In the genomic region with DNA sequence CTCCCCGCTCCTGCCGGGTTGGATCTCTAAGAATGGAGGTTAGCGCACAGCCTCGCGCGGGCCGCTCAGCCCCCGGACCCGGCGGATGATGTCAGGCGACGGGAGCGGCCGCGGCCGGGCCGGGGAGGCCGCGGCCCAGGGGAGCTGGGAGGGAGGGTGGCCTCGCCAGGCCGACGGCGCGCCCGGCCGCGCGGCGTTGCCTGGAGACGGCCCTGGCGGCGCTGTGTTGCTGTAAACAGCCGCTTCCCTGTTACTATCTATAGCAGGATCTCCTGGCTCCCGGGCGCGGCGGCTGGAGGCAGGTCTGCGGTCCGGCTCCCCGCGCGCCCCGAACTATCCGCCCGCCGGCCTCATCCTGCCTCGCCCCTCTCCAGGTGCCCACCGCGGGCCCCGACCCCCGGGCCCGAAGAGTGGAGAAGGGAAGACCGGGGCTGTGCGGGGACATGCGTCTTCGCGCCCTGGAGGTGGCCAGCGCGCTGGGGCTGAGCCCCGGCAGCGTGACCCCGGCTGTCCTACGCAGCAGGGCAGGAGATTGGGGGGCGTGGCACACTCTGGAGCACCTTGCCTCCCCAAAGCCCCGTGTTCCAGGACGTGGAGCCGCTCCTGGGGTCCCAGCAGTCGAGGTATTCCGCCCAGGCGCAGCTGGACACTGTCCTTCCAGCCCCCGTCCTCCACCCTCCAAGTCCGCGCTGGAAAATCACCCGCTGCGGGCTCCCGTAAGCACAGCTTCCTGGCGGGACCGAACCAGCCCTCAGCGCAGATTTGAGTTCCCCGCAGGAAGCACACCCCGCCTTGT, we compare ENCODE assay signal across 1 cellular context.
A peak's percentile ranks its signal among the peaks of the same experiment; 100 is the strongest.
TF ChIP-seq lines count a peak whose summit lies in the region.

No MANE protein-coding gene starts in this region.

TF ChIP-seq in HepG2, 621 proteins besides CTCF, POLR2A, EP300 and RAD21 (continued from another document and continues in another):
- no peak for TF ChIP-seq PITX1 (CRISPR knock-in tag; IDR thresholded peaks at IDR 0.05)
- TF ChIP-seq, protein P1, sequence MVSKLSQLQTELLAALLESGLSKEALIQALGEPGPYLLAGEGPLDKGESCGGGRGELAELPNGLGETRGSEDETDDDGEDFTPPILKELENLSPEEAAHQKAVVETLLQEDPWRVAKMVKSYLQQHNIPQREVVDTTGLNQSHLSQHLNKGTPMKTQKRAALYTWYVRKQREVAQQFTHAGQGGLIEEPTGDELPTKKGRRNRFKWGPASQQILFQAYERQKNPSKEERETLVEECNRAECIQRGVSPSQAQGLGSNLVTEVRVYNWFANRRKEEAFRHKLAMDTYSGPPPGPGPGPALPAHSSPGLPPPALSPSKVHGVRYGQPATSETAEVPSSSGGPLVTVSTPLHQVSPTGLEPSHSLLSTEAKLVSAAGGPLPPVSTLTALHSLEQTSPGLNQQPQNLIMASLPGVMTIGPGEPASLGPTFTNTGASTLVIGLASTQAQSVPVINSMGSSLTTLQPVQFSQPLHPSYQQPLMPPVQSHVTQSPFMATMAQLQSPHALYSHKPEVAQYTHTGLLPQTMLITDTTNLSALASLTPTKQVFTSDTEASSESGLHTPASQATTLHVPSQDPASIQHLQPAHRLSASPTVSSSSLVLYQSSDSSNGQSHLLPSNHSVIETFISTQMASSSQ (IDR thresholded peaks at IDR 0.05; ENCODE audit: low read depth): no peak
- TF ChIP-seq, protein P1 (CRISPR knock-in tag; IDR thresholded peaks at IDR 0.05; ENCODE audit: borderline replicate concordance): no peak
- TF ChIP-seq ZNF367 (CRISPR knock-in tag; IDR thresholded peaks at IDR 0.05; ENCODE audit: borderline replicate concordance): no peak
- no peak for TF ChIP-seq DMTF1 (CRISPR knock-in tag; IDR thresholded peaks at IDR 0.05)
- no peak for TF ChIP-seq E2F1 (CRISPR knock-in tag; IDR thresholded peaks at IDR 0.05)
- peak; percentile 34 for TF ChIP-seq RBM39 (IDR thresholded peaks at IDR 0.05; ENCODE audit: low read depth, low read length, poor library complexity, severe bottlenecking)
- TF ChIP-seq, protein P2, sequence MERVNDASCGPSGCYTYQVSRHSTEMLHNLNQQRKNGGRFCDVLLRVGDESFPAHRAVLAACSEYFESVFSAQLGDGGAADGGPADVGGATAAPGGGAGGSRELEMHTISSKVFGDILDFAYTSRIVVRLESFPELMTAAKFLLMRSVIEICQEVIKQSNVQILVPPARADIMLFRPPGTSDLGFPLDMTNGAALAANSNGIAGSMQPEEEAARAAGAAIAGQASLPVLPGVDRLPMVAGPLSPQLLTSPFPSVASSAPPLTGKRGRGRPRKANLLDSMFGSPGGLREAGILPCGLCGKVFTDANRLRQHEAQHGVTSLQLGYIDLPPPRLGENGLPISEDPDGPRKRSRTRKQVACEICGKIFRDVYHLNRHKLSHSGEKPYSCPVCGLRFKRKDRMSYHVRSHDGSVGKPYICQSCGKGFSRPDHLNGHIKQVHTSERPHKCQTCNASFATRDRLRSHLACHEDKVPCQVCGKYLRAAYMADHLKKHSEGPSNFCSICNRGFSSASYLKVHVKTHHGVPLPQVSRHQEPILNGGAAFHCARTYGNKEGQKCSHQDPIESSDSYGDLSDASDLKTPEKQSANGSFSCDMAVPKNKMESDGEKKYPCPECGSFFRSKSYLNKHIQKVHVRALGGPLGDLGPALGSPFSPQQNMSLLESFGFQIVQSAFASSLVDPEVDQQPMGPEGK (CRISPR knock-in tag; IDR thresholded peaks at IDR 0.05): peak; percentile 56; the same call in 1 of the 2 replicates
- TF ChIP-seq SMARCE1 (IDR thresholded peaks at IDR 0.05; ENCODE audit: borderline replicate concordance): no peak
- TF ChIP-seq, protein P3, sequence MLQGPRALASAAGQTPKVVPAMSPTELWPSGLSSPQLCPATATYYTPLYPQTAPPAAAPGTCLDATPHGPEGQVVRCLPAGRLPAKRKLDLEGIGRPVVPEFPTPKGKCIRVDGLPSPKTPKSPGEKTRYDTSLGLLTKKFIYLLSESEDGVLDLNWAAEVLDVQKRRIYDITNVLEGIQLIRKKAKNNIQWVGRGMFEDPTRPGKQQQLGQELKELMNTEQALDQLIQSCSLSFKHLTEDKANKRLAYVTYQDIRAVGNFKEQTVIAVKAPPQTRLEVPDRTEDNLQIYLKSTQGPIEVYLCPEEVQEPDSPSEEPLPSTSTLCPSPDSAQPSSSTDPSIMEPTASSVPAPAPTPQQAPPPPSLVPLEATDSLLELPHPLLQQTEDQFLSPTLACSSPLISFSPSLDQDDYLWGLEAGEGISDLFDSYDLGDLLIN (CRISPR knock-in tag; IDR thresholded peaks at IDR 0.05; ENCODE audit: borderline replicate concordance): no peak
- no peak for TF ChIP-seq ADNP (CRISPR knock-in tag; IDR thresholded peaks at IDR 0.05)
- no peak for TF ChIP-seq ZNF432 (CRISPR knock-in tag; IDR thresholded peaks at IDR 0.05; ENCODE audit: borderline replicate concordance)
- TF ChIP-seq, protein P4, sequence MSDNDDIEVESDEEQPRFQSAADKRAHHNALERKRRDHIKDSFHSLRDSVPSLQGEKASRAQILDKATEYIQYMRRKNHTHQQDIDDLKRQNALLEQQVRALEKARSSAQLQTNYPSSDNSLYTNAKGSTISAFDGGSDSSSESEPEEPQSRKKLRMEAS (IDR thresholded peaks at IDR 0.05): peak; percentile 72
- TF ChIP-seq MIER3 (CRISPR knock-in tag; IDR thresholded peaks at IDR 0.05; ENCODE audit: borderline replicate concordance): no peak
- no peak for TF ChIP-seq MIXL1 (CRISPR knock-in tag; IDR thresholded peaks at IDR 0.05)
- TF ChIP-seq TIGD3 (CRISPR knock-in tag; IDR thresholded peaks at IDR 0.05; ENCODE audit: borderline replicate concordance): no peak
- TF ChIP-seq IRX3 (CRISPR knock-in tag; IDR thresholded peaks at IDR 0.05; ENCODE audit: borderline replicate concordance, low read depth): no peak
- TF ChIP-seq ZNF672 (CRISPR knock-in tag; IDR thresholded peaks at IDR 0.05): no peak
- TF ChIP-seq ZNF670 (CRISPR knock-in tag; IDR thresholded peaks at IDR 0.05; ENCODE audit: borderline replicate concordance): no peak
- TF ChIP-seq, protein P5, sequence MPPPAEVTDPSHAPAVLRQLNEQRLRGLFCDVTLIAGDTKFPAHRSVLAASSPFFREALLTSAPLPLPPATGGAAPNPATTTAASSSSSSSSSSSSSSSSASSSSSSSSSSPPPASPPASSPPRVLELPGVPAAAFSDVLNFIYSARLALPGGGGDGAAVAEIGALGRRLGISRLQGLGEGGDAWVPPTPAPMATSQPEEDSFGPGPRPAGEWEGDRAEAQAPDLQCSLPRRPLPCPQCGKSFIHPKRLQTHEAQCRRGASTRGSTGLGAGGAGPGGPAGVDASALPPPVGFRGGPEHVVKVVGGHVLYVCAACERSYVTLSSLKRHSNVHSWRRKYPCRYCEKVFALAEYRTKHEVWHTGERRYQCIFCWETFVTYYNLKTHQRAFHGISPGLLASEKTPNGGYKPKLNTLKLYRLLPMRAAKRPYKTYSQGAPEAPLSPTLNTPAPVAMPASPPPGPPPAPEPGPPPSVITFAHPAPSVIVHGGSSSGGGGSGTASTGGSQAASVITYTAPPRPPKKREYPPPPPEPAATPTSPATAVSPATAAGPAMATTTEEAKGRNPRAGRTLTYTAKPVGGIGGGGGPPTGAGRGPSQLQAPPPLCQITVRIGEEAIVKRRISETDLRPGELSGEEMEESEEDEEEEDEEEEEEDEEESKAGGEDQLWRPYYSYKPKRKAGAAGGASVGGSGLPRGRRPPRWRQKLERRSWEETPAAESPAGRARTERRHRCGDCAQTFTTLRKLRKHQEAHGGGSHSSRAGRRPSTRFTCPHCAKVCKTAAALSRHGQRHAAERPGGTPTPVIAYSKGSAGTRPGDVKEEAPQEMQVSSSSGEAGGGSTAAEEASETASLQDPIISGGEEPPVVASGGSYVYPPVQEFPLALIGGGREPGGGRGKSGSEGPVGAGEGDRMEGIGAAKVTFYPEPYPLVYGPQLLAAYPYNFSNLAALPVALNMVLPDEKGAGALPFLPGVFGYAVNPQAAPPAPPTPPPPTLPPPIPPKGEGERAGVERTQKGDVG (CRISPR knock-in tag; IDR thresholded peaks at IDR 0.05; ENCODE audit: borderline replicate concordance): no peak
- no peak for TF ChIP-seq SCMH1 (CRISPR knock-in tag; IDR thresholded peaks at IDR 0.05; ENCODE audit: borderline replicate concordance)
- TF ChIP-seq NCOA2 (CRISPR knock-in tag; IDR thresholded peaks at IDR 0.05): no peak
- no peak for TF ChIP-seq RARA (CRISPR knock-in tag; IDR thresholded peaks at IDR 0.05)
- TF ChIP-seq ARNTL (CRISPR knock-in tag; IDR thresholded peaks at IDR 0.05): 0 out of 2 replicates have a peak, but pooled peaks have one; percentile 38
- TF ChIP-seq FOXO1 (CRISPR knock-in tag; IDR thresholded peaks at IDR 0.05): peak; percentile 82; the same call in 1 of the 2 replicates
- peak; percentile 42; the same call in 1 of the 2 replicates for TF ChIP-seq RXRA (CRISPR knock-in tag; IDR thresholded peaks at IDR 0.05)
- TF ChIP-seq, protein P6, sequence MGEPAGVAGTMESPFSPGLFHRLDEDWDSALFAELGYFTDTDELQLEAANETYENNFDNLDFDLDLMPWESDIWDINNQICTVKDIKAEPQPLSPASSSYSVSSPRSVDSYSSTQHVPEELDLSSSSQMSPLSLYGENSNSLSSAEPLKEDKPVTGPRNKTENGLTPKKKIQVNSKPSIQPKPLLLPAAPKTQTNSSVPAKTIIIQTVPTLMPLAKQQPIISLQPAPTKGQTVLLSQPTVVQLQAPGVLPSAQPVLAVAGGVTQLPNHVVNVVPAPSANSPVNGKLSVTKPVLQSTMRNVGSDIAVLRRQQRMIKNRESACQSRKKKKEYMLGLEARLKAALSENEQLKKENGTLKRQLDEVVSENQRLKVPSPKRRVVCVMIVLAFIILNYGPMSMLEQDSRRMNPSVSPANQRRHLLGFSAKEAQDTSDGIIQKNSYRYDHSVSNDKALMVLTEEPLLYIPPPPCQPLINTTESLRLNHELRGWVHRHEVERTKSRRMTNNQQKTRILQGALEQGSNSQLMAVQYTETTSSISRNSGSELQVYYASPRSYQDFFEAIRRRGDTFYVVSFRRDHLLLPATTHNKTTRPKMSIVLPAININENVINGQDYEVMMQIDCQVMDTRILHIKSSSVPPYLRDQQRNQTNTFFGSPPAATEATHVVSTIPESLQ (CRISPR knock-in tag; conservative IDR thresholded peaks at IDR 0.05): no peak
- TF ChIP-seq, protein P7, sequence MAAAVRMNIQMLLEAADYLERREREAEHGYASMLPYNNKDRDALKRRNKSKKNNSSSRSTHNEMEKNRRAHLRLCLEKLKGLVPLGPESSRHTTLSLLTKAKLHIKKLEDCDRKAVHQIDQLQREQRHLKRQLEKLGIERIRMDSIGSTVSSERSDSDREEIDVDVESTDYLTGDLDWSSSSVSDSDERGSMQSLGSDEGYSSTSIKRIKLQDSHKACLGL (CRISPR knock-in tag; IDR thresholded peaks at IDR 0.05): peak; percentile 54; the same call in 1 of the 2 replicates
- TF ChIP-seq, protein P8, sequence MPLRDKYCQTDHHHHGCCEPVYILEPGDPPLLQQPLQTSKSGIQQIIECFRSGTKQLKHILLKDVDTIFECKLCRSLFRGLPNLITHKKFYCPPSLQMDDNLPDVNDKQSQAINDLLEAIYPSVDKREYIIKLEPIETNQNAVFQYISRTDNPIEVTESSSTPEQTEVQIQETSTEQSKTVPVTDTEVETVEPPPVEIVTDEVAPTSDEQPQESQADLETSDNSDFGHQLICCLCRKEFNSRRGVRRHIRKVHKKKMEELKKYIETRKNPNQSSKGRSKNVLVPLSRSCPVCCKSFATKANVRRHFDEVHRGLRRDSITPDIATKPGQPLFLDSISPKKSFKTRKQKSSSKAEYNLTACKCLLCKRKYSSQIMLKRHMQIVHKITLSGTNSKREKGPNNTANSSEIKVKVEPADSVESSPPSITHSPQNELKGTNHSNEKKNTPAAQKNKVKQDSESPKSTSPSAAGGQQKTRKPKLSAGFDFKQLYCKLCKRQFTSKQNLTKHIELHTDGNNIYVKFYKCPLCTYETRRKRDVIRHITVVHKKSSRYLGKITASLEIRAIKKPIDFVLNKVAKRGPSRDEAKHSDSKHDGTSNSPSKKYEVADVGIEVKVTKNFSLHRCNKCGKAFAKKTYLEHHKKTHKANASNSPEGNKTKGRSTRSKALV (CRISPR knock-in tag; IDR thresholded peaks at IDR 0.05): peak; percentile 93
- 0 out of 2 replicates have a peak, but pooled peaks have one; percentile 17 for TF ChIP-seq MAF1 (CRISPR knock-in tag; IDR thresholded peaks at IDR 0.05; ENCODE audit: borderline replicate concordance)
- no peak for TF ChIP-seq ZNF17 (CRISPR knock-in tag; IDR thresholded peaks at IDR 0.05)
